In genomic region chr3:47323431-47324277, GRCh38 we compare ENCODE assay signal across 9 cellular contexts. TPM values are rescaled to one million over a fixed set of nuclear protein-coding genes. Genes with fewer than 3 reads are reported as not detected.
DNase-seq lines count a peak whose midpoint lies in the region; ATAC-seq and TF ChIP-seq lines count a peak whose summit lies in the region.
"Had no signal": no experiment of that assay in that cellular context is flagged by ENCODE, and none has a peak within 500 bp of the region (broad histone marks: within the 10 kb centered on the region; RNA-seq: fewer than 3 reads in every experiment).

No MANE protein-coding gene starts in this region.

- H3K4me3 ChIP-seq in DND-41 (ENCODE audit: low read depth in 1 of 2, low read length in 2 of 2), result no peak overlapping the region
- no peak overlapping the region for H3K4me3 ChIP-seq in mammary epithelial cell (replicated peaks in 1 of 3; ENCODE audit: insufficient read depth in 1 of 3, low read depth in 2 of 3, low read length in 3 of 3)
- no peak overlapping the region for H3K4me3 ChIP-seq in neuronal stem cell (ENCODE audit: low read length in 2 of 2)

- peaks cover 29% of the 10 kb centered on the region for H3K36me3 Mint-ChIP-seq in activated T-cell treated with anti-CD3 and anti-CD28 coated beads, Interleukin-2, amount 50 U/mL, for 4 hours (ENCODE audit: insufficient read depth)

- H3K14ac ChIP-seq in neuronal stem cell (ENCODE audit: low read length), result no peak overlapping the region

- no peak overlapping the region for H3K18ac ChIP-seq in neuronal stem cell (ENCODE audit: low read length)

- H2AFZ ChIP-seq in DND-41 (ENCODE audit: low read depth, low read length), result no peak overlapping the region
- H2AFZ ChIP-seq in mammary epithelial cell (ENCODE audit: low read depth, low read length), result no peak overlapping the region
- H2AFZ ChIP-seq in neuronal stem cell (ENCODE audit: low read length), result no peak overlapping the region
- H2AFZ ChIP-seq: parathyroid adenoma had no signal

- H3K23ac ChIP-seq in neuronal stem cell (ENCODE audit: low read depth, low read length, poor library complexity), result no peak overlapping the region

- no peak overlapping the region for H2BK120ac ChIP-seq in neuronal stem cell (ENCODE audit: low read depth, low read length)

- no peaks in the 10 kb centered on the region for H3K79me1 ChIP-seq in neuronal stem cell (ENCODE audit: low read depth, low read length)

- no peak overlapping the region for H3K4ac ChIP-seq in neuronal stem cell (ENCODE audit: low read length)

- H3K9me3 ChIP-seq in DND-41 (ENCODE audit: insufficient read depth, low read length, severe bottlenecking), result no peaks in the 10 kb centered on the region
- H3K9me3 ChIP-seq in mammary epithelial cell (replicated peaks; ENCODE audit: insufficient read depth, low read length), result no peaks in the 10 kb centered on the region
- no peaks in the 10 kb centered on the region for H3K9me3 ChIP-seq in neuronal stem cell (replicated peaks in 1 of 2; ENCODE audit: control insufficient read depth in 2 of 2, insufficient read depth in 1 of 2, low read depth in 1 of 2, low read length in 2 of 2)

- H3K27me3 Mint-ChIP-seq in activated T-cell treated with anti-CD3 and anti-CD28 coated beads, Interleukin-2, amount 50 U/mL, for 4 hours (ENCODE audit: low read depth), result no peaks in the 10 kb centered on the region

- no peaks in the 10 kb centered on the region for H3K27me3 ChIP-seq in DND-41 (ENCODE audit: insufficient read depth, low read length, poor library complexity)
- no peaks in the 10 kb centered on the region for H3K27me3 ChIP-seq in mammary epithelial cell (ENCODE audit: insufficient read depth, low read length)
- H3K27me3 ChIP-seq in neuronal stem cell (ENCODE audit: control insufficient read depth in 3 of 3, insufficient read depth in 3 of 3, low read depth in 1 of 3, low read length in 3 of 3), result no peaks in the 10 kb centered on the region

- H4K20me1 ChIP-seq in DND-41 (ENCODE audit: insufficient read depth, low read length), result no peaks in the 10 kb centered on the region
- H4K20me1 ChIP-seq in mammary epithelial cell (ENCODE audit: insufficient read depth, low read length), result no peaks in the 10 kb centered on the region

- no peak overlapping the region for H2AK5ac ChIP-seq in neuronal stem cell (ENCODE audit: low read depth, low read length)

- peaks cover 79% of the 10 kb centered on the region for H3K36me3 ChIP-seq in DND-41 (ENCODE audit: insufficient read depth, low read length)
- peaks cover 21% of the 10 kb centered on the region for H3K36me3 ChIP-seq in mammary epithelial cell (ENCODE audit: insufficient read depth, low read length)
- H3K36me3 ChIP-seq in neuronal stem cell (replicated peaks in 1 of 2; ENCODE audit: control insufficient read depth in 2 of 2, insufficient read depth in 2 of 2, low read length in 2 of 2), result peaks cover 25 to 81% of the 10 kb centered on the region in 2 donors

- H3K4me2 ChIP-seq in DND-41 (ENCODE audit: insufficient read depth, low read length) (no peak overlapping the region), mammary epithelial cell (ENCODE audit: insufficient read depth, low read depth, low read length) (peak overlapping the region; percentile 3), neuronal stem cell (ENCODE audit: insufficient read depth, low read length, poor library complexity, severe bottlenecking) (no peak overlapping the region)

- no peak overlapping the region for H4K91ac ChIP-seq in neuronal stem cell (ENCODE audit: low read depth, low read length, poor library complexity)

- intact Hi-C loops in mammary epithelial cell (cut with micrococcal nuclease), result loop anchor here (1.0 to 10.0 kb wide), 9 partner anchors 41 to 619 kb away; partner anchors contain the start of genes KIF9, KLHL18 and SETD2

- TF ChIP-seq CTCF in DND-41 (IDR thresholded peaks at IDR 0.05; ENCODE audit: borderline replicate concordance, extremely low read depth, low read length, poor library complexity, severe bottlenecking) (no peak), mammary epithelial cell (conservative IDR thresholded peaks at IDR 0.05 in 1 of 2, IDR thresholded peaks at IDR 0.05 in 1 of 2; ENCODE audit: extremely low read depth in 1 of 2, insufficient read depth in 1 of 2, low read depth in 1 of 2, low read length in 2 of 2) (no peak)

- H2BK5ac ChIP-seq in neuronal stem cell (ENCODE audit: low read length), result peak overlapping the region; percentile 44

- in situ Hi-C loops in mammary epithelial cell (cut with MboI; ENCODE audit: low sequenced_read_pairs in 2 of 2), result no loop called here

- no TSS peak for BruUV-seq in mammary epithelial cell (replicated peaks; lab: Mats Ljungman, UMichigan)

- no peak overlapping the region for H2BK12ac ChIP-seq in neuronal stem cell (ENCODE audit: low read length)

- H3K4me3 Mint-ChIP-seq in activated T-cell treated with anti-CD3 and anti-CD28 coated beads, Interleukin-2, amount 50 U/mL, for 4 hours, result no peak overlapping the region

- dilution Hi-C loops in mammary epithelial cell (cut with HindIII; ENCODE audit: low sequenced_read_pairs), result no loop called here

- no peaks in the 10 kb centered on the region for H3K9me3 Mint-ChIP-seq in activated T-cell treated with anti-CD3 and anti-CD28 coated beads, Interleukin-2, amount 50 U/mL, for 4 hours

- ATAC-seq in DND-41 (ENCODE audit: insufficient read depth, low read depth), result no peak
- ATAC-seq in activated T-cell treated with anti-CD3 and anti-CD28 coated beads, Interleukin-2, amount 50 U/mL, for 4 hours, result no peak

- no peak overlapping the region for H2BK15ac ChIP-seq in neuronal stem cell (ENCODE audit: low read length)

- H3K27ac ChIP-seq in DND-41 (ENCODE audit: low read length), result 0 out of 2 replicates have a peak overlapping the region, but pooled peaks have one; percentile 20
- H3K27ac ChIP-seq in mammary epithelial cell (ENCODE audit: insufficient read depth, low read depth, low read length), result peak overlapping the region; percentile 43
- H3K27ac ChIP-seq in neuronal stem cell (replicated peaks; ENCODE audit: low read length), result peak overlapping the region; percentile 8
- H3K27ac ChIP-seq: parathyroid adenoma had no signal

- H3K79me2 ChIP-seq in DND-41 (ENCODE audit: insufficient read depth, low read length) (no peaks in the 10 kb centered on the region), mammary epithelial cell (ENCODE audit: insufficient read depth, low read length) (peaks cover 6% of the 10 kb centered on the region)

- H4K8ac ChIP-seq in neuronal stem cell (ENCODE audit: low read depth, low read length), result no peak overlapping the region

- WGBS in mammary epithelial cell (ENCODE audit: low coverage, missing lambda C conversion rate), result 61% methylated on average over 8 of the region's 8 CpGs
- no CpG with 5 or more reads among the region's 8 CpGs for WGBS in neuronal stem cell (ENCODE audit: extremely low coverage in 2 of 2, insufficient read length in 2 of 2, insufficient replicate concordance in 1 of 2), 2 donors

- peaks cover 2% of the 10 kb centered on the region for H3K4me1 Mint-ChIP-seq in activated T-cell treated with anti-CD3 and anti-CD28 coated beads, Interleukin-2, amount 50 U/mL, for 4 hours (ENCODE audit: low read depth)

- no peak overlapping the region for H3K9ac ChIP-seq in DND-41 (ENCODE audit: low read depth, low read length)
- H3K9ac ChIP-seq in mammary epithelial cell (ENCODE audit: insufficient read depth, low read length), result no peak overlapping the region
- no peak overlapping the region for H3K9ac ChIP-seq in neuronal stem cell (ENCODE audit: low read depth, low read length, poor library complexity)
- H3K9ac ChIP-seq: parathyroid adenoma had no signal

- CTCF ChIA-PET in mammary epithelial cell (lab: Charles Lee; ENCODE audit: low non-redundant PET), result interaction anchor here (0.5 to 0.7 kb wide), 6 partner anchors 45 to 388 kb away, joined by 3 to 6 read pairs (median 4); no protein-coding TSS in a partner anchor

- DNase-seq in DND-41 (no peak), LHCN-M2 (ENCODE audit: low read depth) (peak; percentile 23), mammary epithelial cell (peak; percentile 82), neuronal stem cell (ENCODE audit: low spot score) (no peak), cerebellar nuclear complex (lab: John Stamatoyannopoulos, UW) (no peak), globus pallidus (ENCODE audit: low spot score) (no peak), NCI-H748 treated with DMSO at 0.1 percent for 48 hours (lab: John Stamatoyannopoulos, UW) (no peak)
- DNase-seq in activated T-cell treated with anti-CD3 and anti-CD28 coated beads, Interleukin-2, amount 50 U/mL, for 4 hours, result no peak

- H3K4me1 ChIP-seq in DND-41 (ENCODE audit: insufficient read depth, low read length) (no peaks in the 10 kb centered on the region), mammary epithelial cell (ENCODE audit: insufficient read depth, low read length) (peaks cover 10% of the 10 kb centered on the region), neuronal stem cell (ENCODE audit: control insufficient read depth in 2 of 2, insufficient read depth in 1 of 2, low read depth in 1 of 2, low read length in 2 of 2) (no peaks in the 10 kb centered on the region)
- H3K4me1 ChIP-seq: parathyroid adenoma had no signal

RNA-seq across cellular contexts. Expression of gene KLHL18, which starts 40.9 kb away (rescaled TPM):
- total RNA-seq in LHCN-M2 (2014; rRNA removed) (18.3 and 21.5 TPM in 2 replicates), mammary epithelial cell (10 to 100 TPM; 27.2 to 35.9 TPM)
- 34.7 TPM for polyA plus RNA-seq in LHCN-M2 (2012)
- 38.1 TPM for polyA plus RNA-seq in mammary epithelial cell
- 32.7 TPM for polyA minus RNA-seq in mammary epithelial cell
- 7.1 TPM for polyA plus RNA-seq in neuronal stem cell (2013, experiment 1 of 2)
- polyA plus RNA-seq in neuronal stem cell (2013, experiment 2 of 2), result 7.1 TPM
- total RNA-seq in activated T-cell treated with anti-CD3 and anti-CD28 coated beads, Interleukin-2, amount 50 U/mL, for 4 hours, result 10 to 100 TPM; 48.8 to 55.0 (median 52.4) TPM

RNA-seq across cellular contexts. Expression of gene KIF9, which starts 41.1 kb away (rescaled TPM):
- total RNA-seq in LHCN-M2 (2014; rRNA removed), result 2.2 and 5.7 TPM in 2 replicates
- polyA plus RNA-seq in LHCN-M2 (2012), result 6.5 TPM
- 1 to 10 TPM; 4.0 to 5.6 TPM for total RNA-seq in mammary epithelial cell
- 6.4 TPM for polyA plus RNA-seq in mammary epithelial cell
- polyA minus RNA-seq in mammary epithelial cell, result 3.9 TPM
- 7.3 TPM for polyA plus RNA-seq in neuronal stem cell (2013, experiment 1 of 2)
- polyA plus RNA-seq in neuronal stem cell (2013, experiment 2 of 2), result 7.4 TPM
- 1 to 10 TPM; 3.2 to 4.8 (median 4.1) TPM for total RNA-seq in activated T-cell treated with anti-CD3 and anti-CD28 coated beads, Interleukin-2, amount 50 U/mL, for 4 hours

RNA-seq across cellular contexts. Expression of gene PTPN23, which starts 57.2 kb away (rescaled TPM):
- total RNA-seq in LHCN-M2 (2014; rRNA removed) (15.2 and 16.7 TPM in 2 replicates), mammary epithelial cell (10 to 100 TPM; 31.3 to 46.6 TPM)
- 31.5 TPM for polyA plus RNA-seq in LHCN-M2 (2012)
- 2.9 TPM for polyA plus RNA-seq in mammary epithelial cell
- polyA minus RNA-seq in mammary epithelial cell, result 23.6 TPM
- polyA plus RNA-seq in neuronal stem cell (2013, experiment 1 of 2), result 16.8 TPM
- 16.8 TPM for polyA plus RNA-seq in neuronal stem cell (2013, experiment 2 of 2)
- total RNA-seq in activated T-cell treated with anti-CD3 and anti-CD28 coated beads, Interleukin-2, amount 50 U/mL, for 4 hours, result 10 to 100 TPM; 34.9 to 44.8 (median 42.2) TPM

Comparison
In these comparisons a context has a peak if more than half of its experiments do, and no peak if none do; other contexts are left out.
1. DNase-seq: peak in LHCN-M2 (single experiment) and mammary epithelial cell (single experiment); none in DND-41 (single experiment), neuronal stem cell (single experiment), cerebellar nuclear complex (0 of 2), activated T-cell treated with anti-CD3 and anti-CD28 coated beads, Interleukin-2, amount 50 U/mL, for 4 hours (single experiment), globus pallidus (single experiment) and NCI-H748 treated with DMSO at 0.1 percent for 48 hours (single experiment).
2. Peak in every context shown above with its lines, with median percentiles within 50 percentile points of each other: H3K27ac ChIP-seq.